Comparison of ENCODE assay signal across 10 cellular contexts in genomic region chr15:34154725-34155204, GRCh38. TPM values are rescaled to one million over a fixed set of nuclear protein-coding genes. Genes with fewer than 3 reads are reported as not detected.
DNase-seq lines count a peak whose midpoint lies in the region; ATAC-seq and TF ChIP-seq lines count a peak whose summit lies in the region.
"Had no signal": no experiment of that assay in that cellular context is flagged by ENCODE, and none has a peak within 500 bp of the region (broad histone marks: within the 10 kb centered on the region; RNA-seq: fewer than 3 reads in every experiment).

No MANE protein-coding gene starts in this region.

- no peak overlapping the region for H2AFZ ChIP-seq in PC-3 (ENCODE audit: low read length)

- H4K20me1 ChIP-seq in PC-3 (ENCODE audit: low read length), result no peaks in the 10 kb centered on the region

- H3K4me3 ChIP-seq in PC-3 (ENCODE audit: low read length) (peak overlapping the region; percentile 34; the same call in 1 of the 2 replicates), endodermal cell (ENCODE audit: low read length) (peak overlapping the region; percentile 53)

- H3K9ac ChIP-seq in PC-3 (ENCODE audit: low read length) (peak overlapping the region; percentile 26; the same call in 1 of the 2 replicates), endodermal cell (ENCODE audit: extremely low read depth, low read length, poor library complexity, severe bottlenecking) (no peak overlapping the region)

- H3K4me2 ChIP-seq in PC-3 (ENCODE audit: low read length), result no peak overlapping the region

- no TSS peak for BruUV-seq in PC-3 (replicated peaks; lab: Mats Ljungman, UMichigan)

- H3K27me3 ChIP-seq in PC-3 (ENCODE audit: low read length) (no peaks in the 10 kb centered on the region), endodermal cell (ENCODE audit: control insufficient read depth, insufficient read depth, low read length, poor library complexity, severe bottlenecking) (no peaks in the 10 kb centered on the region)

- TF ChIP-seq CTCF in PC-3 (conservative IDR thresholded peaks at IDR 0.05; ENCODE audit: low read depth, low read length) (no peak), endodermal cell (conservative IDR thresholded peaks at IDR 0.05) (no peak), type B pancreatic cell (conservative IDR thresholded peaks at IDR 0.05) (no peak)

- WGBS in endodermal cell (ENCODE audit: insufficient coverage in 1 of 2, insufficient read length in 1 of 2), 2 experiments, result 90 to 100% methylated on average over 1 to 7 of the region's 7 CpGs

- H3K27me3 Mint-ChIP-seq in endodermal cell (ENCODE audit: insufficient read depth) (no peaks in the 10 kb centered on the region), type B pancreatic cell (no peaks in the 10 kb centered on the region)

- no peaks in the 10 kb centered on the region for H3K79me2 ChIP-seq in PC-3 (ENCODE audit: low read length)

- H3K27ac Mint-ChIP-seq in endodermal cell (no peak overlapping the region), type B pancreatic cell (peak overlapping the region; percentile 96)
- H3K27ac Mint-ChIP-seq: CD8-positive, alpha-beta T cell; mesothelial cell of epicardium had no signal

- H3F3A ChIP-seq in PC-3 (ENCODE audit: low read length, unreplicated experiment), result peaks cover 6% of the 10 kb centered on the region

- peak; percentile 96 for ATAC-seq in PC-3
- ATAC-seq in GM18505 (IDR thresholded peaks at IDR 0.05; ENCODE audit: unreplicated experiment), result no peak
- ATAC-seq: CD8-positive, alpha-beta T cell had no signal

- H3K27ac ChIP-seq in PC-3 (ENCODE audit: low read length) (peak overlapping the region; percentile 90), endodermal cell (ENCODE audit: low read depth, low read length) (no peak overlapping the region), substantia nigra (ENCODE audit: low read depth, low read length, poor library complexity, severe bottlenecking) (no peak overlapping the region)

- H3K36me3 ChIP-seq in PC-3 (ENCODE audit: low read depth, low read length) (peaks cover 98% of the 10 kb centered on the region), endodermal cell (ENCODE audit: control insufficient read depth, insufficient read depth, low read length) (peaks cover 80% of the 10 kb centered on the region)

- intact Hi-C loops in PC-3 (cut with micrococcal nuclease), result no loop called here

- no peaks in the 10 kb centered on the region for H3K9me2 ChIP-seq in PC-3 (replicated peaks; ENCODE audit: low read length)

- CTCF ChIA-PET in PC-3 (lab: Charles Lee), result no interaction called here

- H3K36me3 Mint-ChIP-seq in endodermal cell (ENCODE audit: low read depth) (peaks cover 84% of the 10 kb centered on the region), type B pancreatic cell (peaks cover 63% of the 10 kb centered on the region)

- POLR2A ChIA-PET in PC-3 (lab: Charles Lee; ENCODE audit: unreplicated experiment), result no interaction called here

- H3K4me3 Mint-ChIP-seq in endodermal cell (no peak overlapping the region), type B pancreatic cell (peak overlapping the region; percentile 13)
- H3K4me3 Mint-ChIP-seq: CD8-positive, alpha-beta T cell; mesothelial cell of epicardium had no signal

- no peak for TF ChIP-seq POLR2A in GM18505 (IDR thresholded peaks at IDR 0.05; ENCODE audit: borderline replicate concordance, extremely low read depth, insufficient read depth, insufficient read length)

- DNase-seq in stimulated activated CD4-positive, alpha-beta T cell treated with anti-CD3 and anti-CD28 coated beads, Interleukin-15, amount 100 ng/mL, for 24 hours, result peak; percentile 27
- no peak for DNase-seq in stimulated activated CD4-positive, alpha-beta T cell treated with anti-CD3 and anti-CD28 coated beads, Interleukin-4, amount 100 ng/mL, for 1 hour
- DNase-seq in PC-3 (peak; percentile 77), endodermal cell (peak; percentile 86), type B pancreatic cell (ENCODE audit: extremely low spot score, unreplicated experiment) (no peak), germinal center (ENCODE audit: low spot score) (no peak), substantia nigra (lab: John Stamatoyannopoulos, UW) (no peak)
- DNase-seq: CD8-positive, alpha-beta T cell had no signal

- H3K9me3 ChIP-seq in PC-3 (ENCODE audit: low read length) (peaks cover 44% of the 10 kb centered on the region), endodermal cell (ENCODE audit: control insufficient read depth, low read length) (peaks cover 45% of the 10 kb centered on the region)

- H3K4me1 Mint-ChIP-seq in endodermal cell (no peaks in the 10 kb centered on the region), type B pancreatic cell (ENCODE audit: unreplicated experiment) (peaks cover 5% of the 10 kb centered on the region)
- H3K4me1 Mint-ChIP-seq: mesothelial cell of epicardium had no signal

- H3K4me1 ChIP-seq in PC-3 (ENCODE audit: insufficient read depth, low read length), result 0 out of 2 replicates have a peak, but pooled peaks cover 4% of the 10 kb centered on the region
- H3K4me1 ChIP-seq in endodermal cell (ENCODE audit: control insufficient read depth, insufficient read depth, low read length), result no peaks in the 10 kb centered on the region

- H3K9me3 Mint-ChIP-seq in endodermal cell (peaks cover 27% of the 10 kb centered on the region), type B pancreatic cell (peaks cover 7% of the 10 kb centered on the region)

RNA-seq across cellular contexts. Expression of gene PGBD4, which starts 52.9 kb away (rescaled TPM):
- total RNA-seq in PC-3 (2014; rRNA removed) (1.2 and 2.6 TPM in 2 replicates), endodermal cell (under 1 TPM; 0.68 to 0.93 TPM), type B pancreatic cell (ENCODE audit: low replicate concordance) (2.2 and 2.4 TPM in 2 replicates)
- 1.1 TPM for polyA plus RNA-seq in endodermal cell (2013, experiment 1 of 2)
- 0.99 TPM for polyA plus RNA-seq in endodermal cell (2013, experiment 2 of 2)

RNA-seq across cellular contexts. Expression of gene EMC7, which starts 53.1 kb away (rescaled TPM):
- 50.3 and 66.0 TPM in 2 replicates for total RNA-seq in PC-3 (2014; rRNA removed)
- total RNA-seq in endodermal cell, result 10 to 100 TPM; 36.7 to 44.5 TPM
- polyA plus RNA-seq in endodermal cell (2013, experiment 1 of 2), result 52.0 TPM
- 44.4 TPM for polyA plus RNA-seq in endodermal cell (2013, experiment 2 of 2)
- 47.5 and 54.5 TPM in 2 replicates for total RNA-seq in type B pancreatic cell (ENCODE audit: low replicate concordance)

RNA-seq across cellular contexts. Expression of gene KATNBL1, which starts 55.1 kb away (rescaled TPM):
- total RNA-seq in PC-3 (2014; rRNA removed) (51.6 and 57.6 TPM in 2 replicates), endodermal cell (10 to 100 TPM; 54.3 to 71.8 TPM), type B pancreatic cell (ENCODE audit: low replicate concordance) (51.8 and 63.9 TPM in 2 replicates)
- 74.8 TPM for polyA plus RNA-seq in endodermal cell (2013, experiment 1 of 2)
- 72.4 TPM for polyA plus RNA-seq in endodermal cell (2013, experiment 2 of 2)

Comparison
In these comparisons a context has a peak if more than half of its experiments do, and no peak if none do; other contexts are left out.
1. DNase-seq: peak in stimulated activated CD4-positive, alpha-beta T cell treated with anti-CD3 and anti-CD28 coated beads, Interleukin-15, amount 100 ng/mL, for 24 hours (single experiment), PC-3 (single experiment) and endodermal cell (single experiment); none in stimulated activated CD4-positive, alpha-beta T cell treated with anti-CD3 and anti-CD28 coated beads, Interleukin-4, amount 100 ng/mL, for 1 hour (single experiment), type B pancreatic cell (single experiment), germinal center (single experiment) and substantia nigra (0 of 49).